25 cellular contexts compared by ENCODE assay signal in the genomic region with DNA sequence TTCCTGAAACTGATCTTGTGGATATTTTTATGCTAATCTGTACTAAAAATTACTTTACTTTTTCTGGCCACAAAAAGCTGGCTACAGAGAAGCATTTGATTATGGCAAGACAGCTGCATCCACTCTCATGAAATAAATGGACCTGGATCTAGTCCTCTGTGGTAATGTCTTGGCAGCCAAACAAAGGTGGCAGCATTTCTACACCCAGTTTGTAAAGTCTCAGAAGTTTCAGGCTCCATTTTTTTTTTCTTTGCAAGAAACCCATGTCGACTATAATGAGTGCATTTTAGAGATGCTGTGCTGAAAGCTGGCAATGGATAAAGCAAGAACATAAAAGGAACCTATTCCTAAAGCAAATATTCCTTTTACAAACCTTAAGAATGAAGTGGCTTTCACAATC. TPM values are rescaled to one million over a fixed set of nuclear protein-coding genes. Genes with fewer than 3 reads are reported as not detected.
DNase-seq lines count a peak whose midpoint lies in the region; ATAC-seq and TF ChIP-seq lines count a peak whose summit lies in the region.
"Had no signal": no experiment of that assay in that cellular context is flagged by ENCODE, and none has a peak within 500 bp of the region (broad histone marks: within the 10 kb centered on the region; RNA-seq: fewer than 3 reads in every experiment).

No MANE protein-coding gene starts in this region.

- POLR2A ChIA-PET in MCF 10A (lab: Yijun Ruan, JAX) = no interaction called here

- H3K9me3 ChIP-seq in mammary epithelial cell (replicated peaks; ENCODE audit: insufficient read depth, low read length) (no peaks in the 10 kb centered on the region), hepatocyte (ENCODE audit: low read depth) (no peaks in the 10 kb centered on the region), upper lobe of right lung (no peaks in the 10 kb centered on the region)
- H3K9me3 ChIP-seq: prostate gland, SJCRH30, spleen had no signal

- no peaks in the 10 kb centered on the region for H3K9me2 ChIP-seq in hepatocyte (replicated peaks; ENCODE audit: insufficient read depth)

- no peaks in the 10 kb centered on the region for H3K9me3 Mint-ChIP-seq in MCF 10A (ENCODE audit: unreplicated experiment)
- H3K9me3 Mint-ChIP-seq: activated B cell treated with CpG ODN at 0.5 μM for 24 hours; activated CD4-positive, alpha-beta memory T cell treated with anti-CD3 and anti-CD28 coated beads, Interleukin-2, amount 10 ng/mL, durations not matched to agents 7 days and 5 days; CD4-positive, CD25-positive, alpha-beta regulatory T cell; nephron progenitor cell; T-helper 2 cell treated with Interferon-gamma antibody and Interleukin-4, amounts not matched to agents 5 μg/mL and 100 μg/mL, for 36 hours had no signal

- H3K4me2 ChIP-seq in mammary epithelial cell (ENCODE audit: insufficient read depth, low read depth, low read length) (no peak overlapping the region), hepatocyte (no peak overlapping the region)

- no peaks in the 10 kb centered on the region for H3K79me2 ChIP-seq in mammary epithelial cell (ENCODE audit: insufficient read depth, low read length)
- no peaks in the 10 kb centered on the region for H3K79me2 ChIP-seq in hepatocyte

- H3K27ac ChIP-seq in mammary epithelial cell (ENCODE audit: insufficient read depth, low read depth, low read length) = no peak overlapping the region
- no peak overlapping the region for H3K27ac ChIP-seq in hepatocyte
- H3K27ac ChIP-seq in upper lobe of right lung = peak overlapping the region; percentile 2
- H3K27ac ChIP-seq: prostate gland, SJCRH30, spleen had no signal

- peak; percentile 6 to 10 for TF ChIP-seq CTCF in mammary epithelial cell (conservative IDR thresholded peaks at IDR 0.05 in 1 of 2, IDR thresholded peaks at IDR 0.05 in 1 of 2; ENCODE audit: extremely low read depth in 1 of 2, insufficient read depth in 1 of 2, low read depth in 1 of 2, low read length in 2 of 2)
- TF ChIP-seq CTCF in MCF 10A (IDR thresholded peaks at IDR 0.05; ENCODE audit: unreplicated experiment) = no peak
- no peak for TF ChIP-seq CTCF in astrocyte of the cerebellum (IDR thresholded peaks at IDR 0.05; ENCODE audit: low read depth, low read length, missing control alignments)
- TF ChIP-seq CTCF in hepatocyte (IDR thresholded peaks at IDR 0.05; ENCODE audit: poor library complexity) = peak; percentile 8
- TF ChIP-seq CTCF in upper lobe of right lung (IDR thresholded peaks at IDR 0.05) = no peak

- WGBS in mammary epithelial cell (ENCODE audit: low coverage, missing lambda C conversion rate) = 0% methylated on average over 1 of the region's 1 CpG
- 50% methylated on average over 1 of the region's 1 CpG for WGBS in hepatocyte (ENCODE audit: low lambda C conversion rate, missing lambda C conversion rate)

- H4K20me1 ChIP-seq in mammary epithelial cell (ENCODE audit: insufficient read depth, low read length) (no peaks in the 10 kb centered on the region), hepatocyte (ENCODE audit: insufficient read depth, poor library complexity, severe bottlenecking) (no peaks in the 10 kb centered on the region)

- no peak overlapping the region for H3K9ac ChIP-seq in mammary epithelial cell (ENCODE audit: insufficient read depth, low read length)

- no peaks in the 10 kb centered on the region for H3K4me1 Mint-ChIP-seq in MCF 10A (ENCODE audit: insufficient read depth, unreplicated experiment)
- H3K4me1 Mint-ChIP-seq: activated B cell treated with CpG ODN at 0.5 μM for 24 hours; activated CD4-positive, alpha-beta memory T cell treated with anti-CD3 and anti-CD28 coated beads, Interleukin-2, amount 10 ng/mL, durations not matched to agents 7 days and 5 days; memory B cell had no signal

- in situ Hi-C loops in mammary epithelial cell (cut with MboI; ENCODE audit: low sequenced_read_pairs in 2 of 2) = loop anchor here in 1 of 2 donors (25.0 kb wide), 1 partner anchor 435 kb away; no protein-coding TSS in a partner anchor
- in situ Hi-C loops in astrocyte of the cerebellum (cut with HindIII; ENCODE audit: low sequenced_read_pairs) = loop anchor here (25.0 kb wide), 1 partner anchor 165 kb away; no protein-coding TSS in a partner anchor

- CTCF ChIA-PET in mammary epithelial cell (lab: Charles Lee; ENCODE audit: low non-redundant PET) (no interaction called here), MCF 10A (lab: Yijun Ruan, JAX) (interaction anchor here (0.7 kb wide), 1 partner anchor 53 kb away, joined by 3 read pairs; no protein-coding TSS in a partner anchor)

- H3K4me1 ChIP-seq in mammary epithelial cell (ENCODE audit: insufficient read depth, low read length) = no peaks in the 10 kb centered on the region
- no peaks in the 10 kb centered on the region for H3K4me1 ChIP-seq in hepatocyte (ENCODE audit: insufficient read depth)
- H3K4me1 ChIP-seq in upper lobe of right lung = peaks cover 3% of the 10 kb centered on the region
- H3K4me1 ChIP-seq: SJCRH30, spleen had no signal

- H3K27ac Mint-ChIP-seq in MCF 10A (ENCODE audit: low read depth, unreplicated experiment) = no peak overlapping the region
- H3K27ac Mint-ChIP-seq: activated B cell treated with CpG ODN at 0.5 μM for 24 hours; activated CD4-positive, alpha-beta memory T cell treated with anti-CD3 and anti-CD28 coated beads, Interleukin-2, amount 10 ng/mL, durations not matched to agents 7 days and 5 days; memory B cell; nephron progenitor cell; T-helper 2 cell treated with Interferon-gamma antibody and Interleukin-4, amounts not matched to agents 5 μg/mL and 100 μg/mL, for 36 hours had no signal

- H3K36me3 ChIP-seq in mammary epithelial cell (ENCODE audit: insufficient read depth, low read length) = no peaks in the 10 kb centered on the region
- H3K36me3 ChIP-seq in hepatocyte (replicated peaks; ENCODE audit: insufficient read depth, low read depth) = no peaks in the 10 kb centered on the region
- H3K36me3 ChIP-seq in upper lobe of right lung = peaks cover 22% of the 10 kb centered on the region
- H3K36me3 ChIP-seq: prostate gland had no signal

- dilution Hi-C loops in mammary epithelial cell (cut with HindIII; ENCODE audit: low sequenced_read_pairs) = no loop called here

- no peak overlapping the region for H2AFZ ChIP-seq in mammary epithelial cell (ENCODE audit: low read depth, low read length)
- H2AFZ ChIP-seq in hepatocyte = no peak overlapping the region

- intact Hi-C loops in mammary epithelial cell (cut with micrococcal nuclease) (no loop called here), MCF 10A (cut with micrococcal nuclease) (no loop called here), upper lobe of right lung (cut with DNase I) (no loop called here)

- H3K4me3 Mint-ChIP-seq in MCF 10A (ENCODE audit: unreplicated experiment) = no peak overlapping the region
- H3K4me3 Mint-ChIP-seq: activated B cell treated with CpG ODN at 0.5 μM for 24 hours; activated CD4-positive, alpha-beta memory T cell treated with anti-CD3 and anti-CD28 coated beads, Interleukin-2, amount 10 ng/mL, durations not matched to agents 7 days and 5 days; CD4-positive, CD25-positive, alpha-beta regulatory T cell; memory B cell; nephron progenitor cell; T-helper 2 cell treated with Interferon-gamma antibody and Interleukin-4, amounts not matched to agents 5 μg/mL and 100 μg/mL, for 36 hours had no signal

- H3K27me3 ChIP-seq in mammary epithelial cell (ENCODE audit: insufficient read depth, low read length) (no peaks in the 10 kb centered on the region), hepatocyte (no peaks in the 10 kb centered on the region), upper lobe of right lung (no peaks in the 10 kb centered on the region)
- H3K27me3 ChIP-seq: SJCRH30, spleen had no signal

- H3K36me3 Mint-ChIP-seq in MCF 10A (ENCODE audit: insufficient read depth, unreplicated experiment) = peaks cover 25% of the 10 kb centered on the region

- no peaks in the 10 kb centered on the region for H3K27me3 Mint-ChIP-seq in MCF 10A (ENCODE audit: insufficient read depth, unreplicated experiment)
- H3K27me3 Mint-ChIP-seq: activated B cell treated with CpG ODN at 0.5 μM for 24 hours; activated CD4-positive, alpha-beta memory T cell treated with anti-CD3 and anti-CD28 coated beads, Interleukin-2, amount 10 ng/mL, durations not matched to agents 7 days and 5 days; CD4-positive, CD25-positive, alpha-beta regulatory T cell; memory B cell had no signal

- DNase-seq in mammary epithelial cell = no peak
- no peak for DNase-seq in MCF 10A (ENCODE audit: unreplicated experiment)
- peak; percentile 38 for DNase-seq in astrocyte of the cerebellum (ENCODE audit: low read depth)
- no peak for DNase-seq in hepatocyte (ENCODE audit: low spot score)
- no peak for DNase-seq in upper lobe of right lung
- no peak for DNase-seq in stimulated activated CD4-positive, alpha-beta T cell treated with anti-CD3 and anti-CD28 coated beads, Interleukin-4, amount 100 ng/mL, for 4 hours
- no peak for DNase-seq in DMS153 (lab: John Stamatoyannopoulos, UW)
- DNase-seq: ACHN; activated B cell treated with CpG ODN at 0.5 μM for 24 hours; activated CD4-positive, alpha-beta memory T cell treated with anti-CD3 and anti-CD28 coated beads, Interleukin-2, amount 10 ng/mL, durations not matched to agents 7 days and 5 days; activated naive CD4-positive, alpha-beta T cell treated with Interleukin-2 at 50 U/mL for 16 hours; CD4-positive, CD25-positive, alpha-beta regulatory T cell; effector memory CD4-positive, alpha-beta T cell; MV-4-11; NCI-H2081; NCI-H526 treated with DMSO at 0.1 percent for 48 hours; nephron progenitor cell; spleen; stimulated activated CD8-positive, alpha-beta memory T cell treated with anti-CD3 and anti-CD28 coated beads, Interleukin-4, amount 100 ng/mL, for 48 hours had no signal

- ATAC-seq in upper lobe of right lung (peak; percentile 57), HG03571 (IDR thresholded peaks at IDR 0.05; ENCODE audit: unreplicated experiment) (no peak)
- ATAC-seq: K562 had no signal

- BruUV-seq in mammary epithelial cell (replicated peaks; lab: Mats Ljungman, UMichigan) (no TSS peak), MCF 10A (replicated peaks; lab: Mats Ljungman, UMichigan) (no TSS peak)

- H3K4me3 ChIP-seq in mammary epithelial cell (replicated peaks in 1 of 3; ENCODE audit: insufficient read depth in 1 of 3, low read depth in 2 of 3, low read length in 3 of 3) (no peak overlapping the region), astrocyte of the cerebellum (ENCODE audit: low read depth, low read length) (no peak overlapping the region), hepatocyte (no peak overlapping the region), upper lobe of right lung (no peak overlapping the region)
- H3K4me3 ChIP-seq: K562, prostate gland, SJCRH30, spleen had no signal

RNA-seq across cellular contexts. Expression of a gene that starts 33.5 kb away (rescaled TPM):
- total RNA-seq in mammary epithelial cell (10 to 100 TPM; 36.0 to 37.7 TPM), MCF 10A (2022) (49.3 and 52.5 TPM in 2 replicates), hepatocyte (51.5 and 62.6 TPM in 2 replicates), upper lobe of right lung (36.8 TPM)
- polyA plus RNA-seq in mammary epithelial cell (21.0 TPM), hepatocyte (21.0 and 21.5 TPM in 2 replicates)
- polyA minus RNA-seq in mammary epithelial cell = 19.9 TPM

RNA-seq across cellular contexts. Expression of a gene that starts 33.7 kb away (rescaled TPM):
- total RNA-seq in mammary epithelial cell (1 to 10 TPM in 1 of 2 donors, under 1 TPM in 1; 0.75 to 1.3 TPM), MCF 10A (2022) (1.5 and 1.6 TPM in 2 replicates), hepatocyte (2.3 and 6.0 TPM in 2 replicates), upper lobe of right lung (2.0 TPM)
- polyA plus RNA-seq in mammary epithelial cell (0.49 TPM), hepatocyte (0.36 and 1.9 TPM in 2 replicates)
- not detected for polyA minus RNA-seq in mammary epithelial cell

Comparison
In these comparisons a context has a peak if more than half of its experiments do, and no peak if none do; other contexts are left out.
1. CTCF ChIP-seq: peak in mammary epithelial cell (2 of 2) and hepatocyte (single experiment); none in MCF 10A (single experiment), astrocyte of the cerebellum (single experiment) and upper lobe of right lung (single experiment).